ENCODE assay signal across 24 cellular contexts in genomic region chr1:100419072-100419471, GRCh38.
"Had no signal": no experiment of that assay in that cellular context is flagged by ENCODE, and none has a peak within 500 bp of the region (broad histone marks: within the 10 kb centered on the region; RNA-seq: fewer than 3 reads in every experiment).

No MANE protein-coding gene starts in this region.

- DNase-seq: colonic mucosa; dermis blood vessel endothelial cell; esophagus squamous epithelium; foreskin fibroblast; glutamatergic neuron; kidney; left cardiac atrium; left ventricle myocardium inferior; lower lobe of right lung; mesenchymal stem cell; midbrain; occipital lobe; pancreas; right lobe of liver; stimulated activated CD4-positive, alpha-beta T cell treated with anti-CD3 and anti-CD28 coated beads, Interleukin-4, amount 100 ng/mL, for 1 hour; stimulated activated CD8-positive, alpha-beta memory T cell treated with anti-CD3 and anti-CD28 coated beads, Interleukin-4, amount 100 ng/mL, for 48 hours; stomach; substantia nigra; transverse colon had no signal

- H3K9me3 ChIP-seq: colonic mucosa, esophagus squamous epithelium, gastroesophageal sphincter, left ventricle myocardium inferior, lower lobe of right lung, pancreas, right lobe of liver, stomach, thoracic aorta, transverse colon had no signal

- H3K27me3 ChIP-seq: colonic mucosa, esophagus squamous epithelium, gastroesophageal sphincter, pancreas, right lobe of liver, stomach, transverse colon had no signal

- H3K27ac ChIP-seq: colonic mucosa, esophagus squamous epithelium, gastroesophageal sphincter, left ventricle myocardium inferior, lower lobe of right lung, pancreas, right lobe of liver, stomach, thoracic aorta, transverse colon had no signal

- H3K27me3 Mint-ChIP-seq: progenitor cell of endocrine pancreas; stimulated activated memory B cell treated with anti-CD40 and anti-IgM and Interleukin-4, amounts not matched to agents 10 μg/mL and 1 μg/mL and 100 μg/mL, for 72 hours had no signal

- ATAC-seq: gastroesophageal sphincter; left cardiac atrium; lower lobe of right lung; stimulated activated memory B cell treated with anti-CD40 and anti-IgM and Interleukin-4, amounts not matched to agents 10 μg/mL and 1 μg/mL and 100 μg/mL, for 72 hours had no signal

- H3K4me3 Mint-ChIP-seq: nephron; stimulated activated memory B cell treated with anti-CD40 and anti-IgM and Interleukin-4, amounts not matched to agents 10 μg/mL and 1 μg/mL and 100 μg/mL, for 72 hours had no signal

- H3K27ac Mint-ChIP-seq: nephron; stimulated activated memory B cell treated with anti-CD40 and anti-IgM and Interleukin-4, amounts not matched to agents 10 μg/mL and 1 μg/mL and 100 μg/mL, for 72 hours had no signal

- H3K4me1 Mint-ChIP-seq: nephron had no signal

- H3K9me3 Mint-ChIP-seq: nephron; stimulated activated memory B cell treated with anti-CD40 and anti-IgM and Interleukin-4, amounts not matched to agents 10 μg/mL and 1 μg/mL and 100 μg/mL, for 72 hours had no signal
